8 cellular contexts compared by ENCODE assay signal in the genomic region with DNA sequence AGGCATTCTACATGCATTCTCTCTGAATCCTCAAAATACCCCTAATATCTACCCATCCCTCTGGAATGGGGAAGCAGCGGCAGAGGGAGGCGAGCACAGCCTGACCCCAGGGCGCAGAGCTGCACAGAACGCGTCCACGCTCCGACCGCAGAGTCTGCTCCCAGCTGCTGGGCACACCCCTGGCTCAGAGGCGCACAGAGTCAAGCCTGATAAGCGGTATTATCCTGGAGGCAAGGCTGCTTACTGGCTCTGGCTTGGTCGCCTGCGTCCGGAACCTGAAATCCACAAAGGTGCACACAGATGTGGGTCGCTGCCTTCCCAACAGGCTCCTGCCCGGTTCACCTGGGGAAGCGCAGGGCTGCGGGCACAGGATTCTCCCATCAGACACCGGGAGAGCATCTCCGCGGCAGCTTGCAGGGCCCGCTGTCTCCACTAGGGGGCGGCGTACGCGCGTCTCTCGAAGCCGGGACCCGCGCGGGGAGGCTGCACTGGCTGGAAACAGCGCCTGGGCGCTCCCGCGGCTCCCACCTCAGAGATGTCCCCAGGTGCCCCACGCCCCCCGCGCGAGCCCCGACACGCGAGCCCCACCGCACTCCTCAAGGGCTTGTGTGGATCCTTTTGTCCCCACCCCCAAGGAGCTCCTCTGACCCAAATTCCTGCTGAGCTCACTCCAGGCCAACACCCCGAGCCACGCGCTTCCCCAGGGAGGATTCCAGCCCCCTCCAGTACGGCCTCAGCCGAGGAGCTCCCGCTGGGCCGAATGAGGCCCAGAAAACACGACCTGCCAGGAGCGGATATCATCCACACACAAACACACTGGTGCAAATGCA.
DNase-seq lines count a peak whose midpoint lies in the region; ATAC-seq and TF ChIP-seq lines count a peak whose summit lies in the region.

No MANE protein-coding gene starts in this region.

- CTCF ChIA-PET in BJ (lab: Yijun Ruan, JAX): no interaction called here

- H3K27me3 ChIP-seq in BJ (ENCODE audit: control insufficient read depth, insufficient read depth, low read length) (no peaks in the 10 kb centered on the region), right atrium auricular region (peaks cover 6 to 20% of the 10 kb centered on the region in 2 donors)

- DNase-seq in BJ (ENCODE audit: low read depth): no peak
- peak; percentile 16 for DNase-seq in activated T-cell treated with anti-CD3 and anti-CD28 coated beads for 4 hours
- DNase-seq in right atrium auricular region (ENCODE audit: low spot score): no peak
- peak; percentile 32 to 47 (median 39) for DNase-seq in stimulated activated CD4-positive, alpha-beta T cell treated with anti-CD3 and anti-CD28 coated beads, Interleukin-12 subunit alpha, Interleukin-12 subunit beta, amount 100 ng/mL, for 48 hours (ENCODE audit: low read depth in 2 of 3, low spot score in 1 of 3)
- DNase-seq in hepatic stellate cell (ENCODE audit: low spot score): no peak

- H3K4me1 ChIP-seq in right atrium auricular region: no peaks in the 10 kb centered on the region

- ATAC-seq in HG03354 (IDR thresholded peaks at IDR 0.05; ENCODE audit: poor library complexity, severe bottlenecking, unreplicated experiment) (no peak), HG03442 (IDR thresholded peaks at IDR 0.05; ENCODE audit: unreplicated experiment) (no peak)

- no peaks in the 10 kb centered on the region for H3K36me3 ChIP-seq in BJ (ENCODE audit: control insufficient read depth, insufficient read depth, low read length)
- H3K36me3 ChIP-seq in right atrium auricular region: no peaks in the 10 kb centered on the region

- H3K27ac ChIP-seq in right atrium auricular region: no peak overlapping the region

- H3K9me3 ChIP-seq in right atrium auricular region: no peaks in the 10 kb centered on the region

- POLR2A ChIA-PET in BJ (lab: Charles Lee): no interaction called here

- TF ChIP-seq CTCF in BJ (IDR thresholded peaks at IDR 0.05; ENCODE audit: insufficient read depth, low read depth, low read length): 0 out of 2 replicates have a peak, but pooled peaks have one; percentile 3
- TF ChIP-seq CTCF in LNCAP (IDR thresholded peaks at IDR 0.05): peak; percentile 83
- TF ChIP-seq CTCF in right atrium auricular region (IDR thresholded peaks at IDR 0.05): peak; percentile 64 to 84

- H3K4me3 ChIP-seq in BJ (ENCODE audit: low read depth, low read length) (no peak overlapping the region), right atrium auricular region (no peak overlapping the region)

Comparison
In these comparisons a context has a peak if more than half of its experiments do, and no peak if none do; other contexts are left out.
1. DNase-seq: peak in activated T-cell treated with anti-CD3 and anti-CD28 coated beads for 4 hours (single experiment) and stimulated activated CD4-positive, alpha-beta T cell treated with anti-CD3 and anti-CD28 coated beads, Interleukin-12 subunit alpha, Interleukin-12 subunit beta, amount 100 ng/mL, for 48 hours (3 of 3); none in BJ (single experiment), right atrium auricular region (single experiment) and hepatic stellate cell (single experiment).
2. CTCF ChIP-seq: peak in every context shown above with its lines; median percentile 83 in LNCAP; 74 in right atrium auricular region; 3 in BJ.